In genomic region chr3:120741837-120742197, GRCh38 we compare ENCODE assay signal across 8 cellular contexts. TPM values are rescaled to one million over a fixed set of nuclear protein-coding genes. Genes with fewer than 3 reads are reported as not detected.
DNase-seq lines count a peak whose midpoint lies in the region; ATAC-seq and TF ChIP-seq lines count a peak whose summit lies in the region.

No MANE protein-coding gene starts in this region.

- 6 to 10% (median 10%) methylated on average over 10 of the region's 10 CpGs for WGBS in psoas muscle, 3 donors

- H3K9me3 Mint-ChIP-seq in activated CD4-positive, alpha-beta T cell treated with anti-CD3 and anti-CD28 coated beads for 36 hours (ENCODE audit: low read depth): peaks cover 3% of the 10 kb centered on the region

- CTCF ChIA-PET in activated CD4-positive, alpha-beta T cell treated with anti-CD3 and anti-CD28 coated beads for 36 hours (lab: Charles Lee): interaction anchor here (3.8 kb wide), 1 partner anchor 182 kb away, joined by 17 read pairs; no protein-coding TSS in a partner anchor

- peak overlapping the region; percentile 95 for H3K27ac Mint-ChIP-seq in activated CD4-positive, alpha-beta T cell treated with anti-CD3 and anti-CD28 coated beads for 36 hours

- H3K4me1 ChIP-seq in SJSA1 (replicated peaks) (peaks cover 7% of the 10 kb centered on the region), psoas muscle (peaks cover 12% of the 10 kb centered on the region)

- POLR2A ChIA-PET in activated CD4-positive, alpha-beta T cell treated with anti-CD3 and anti-CD28 coated beads for 36 hours (lab: Charles Lee): interaction anchor here (1.5 kb wide), 1 partner anchor 146 kb away, joined by 5 read pairs; the partner anchor contains the start of gene NDUFB4

- H3K9me3 ChIP-seq in SJSA1 (replicated peaks) (no peaks in the 10 kb centered on the region; the same call in 1 of the 2 replicates), psoas muscle (peaks cover 8% of the 10 kb centered on the region)

- H3K27me3 ChIP-seq in SJSA1 (replicated peaks): no peaks in the 10 kb centered on the region
- H3K27me3 ChIP-seq in psoas muscle (ENCODE audit: insufficient read depth in 3 of 3, low read length in 2 of 3): no peaks in the 10 kb centered on the region

- no peak for ATAC-seq in activated CD4-positive, alpha-beta T cell treated with anti-CD3 and anti-CD28 coated beads for 36 hours
- peak; percentile 26 for ATAC-seq in HG02885 (IDR thresholded peaks at IDR 0.05; ENCODE audit: poor library complexity, unreplicated experiment)
- peak in 1 of 4 donors; percentile 28 for ATAC-seq in psoas muscle
- ATAC-seq in HG02642 (IDR thresholded peaks at IDR 0.05; ENCODE audit: poor library complexity, unreplicated experiment): no peak

- no peaks in the 10 kb centered on the region for H3K27me3 Mint-ChIP-seq in activated CD4-positive, alpha-beta T cell treated with anti-CD3 and anti-CD28 coated beads for 36 hours

- peaks cover 34% of the 10 kb centered on the region for H3K36me3 Mint-ChIP-seq in activated CD4-positive, alpha-beta T cell treated with anti-CD3 and anti-CD28 coated beads for 36 hours (ENCODE audit: low read depth)

- H3K4me3 Mint-ChIP-seq in activated CD4-positive, alpha-beta T cell treated with anti-CD3 and anti-CD28 coated beads for 36 hours: peak overlapping the region; percentile 98

- H3K27ac ChIP-seq in SJSA1 (peak overlapping the region; percentile 98), psoas muscle (peak overlapping the region; percentile 95)

- peak overlapping the region; percentile 76 for H3K4me3 ChIP-seq in SJSA1
- peak overlapping the region; percentile 80 for H3K4me3 ChIP-seq in psoas muscle

- no peak for TF ChIP-seq CTCF in psoas muscle (IDR thresholded peaks at IDR 0.05)

- peaks cover 14% of the 10 kb centered on the region for H3K36me3 ChIP-seq in SJSA1
- H3K36me3 ChIP-seq in psoas muscle (ENCODE audit: insufficient read depth in 1 of 2, low read depth in 1 of 2): no peaks in the 10 kb centered on the region

- peaks cover 28% of the 10 kb centered on the region for H3K4me1 Mint-ChIP-seq in activated CD4-positive, alpha-beta T cell treated with anti-CD3 and anti-CD28 coated beads for 36 hours

- intact Hi-C loops in activated CD4-positive, alpha-beta T cell treated with anti-CD3 and anti-CD28 coated beads for 36 hours (cut with DNase I, micrococcal nuclease): loop anchor here (1.0 to 10.0 kb wide), 9 partner anchors 53 to 1641 kb away; partner anchors contain the start of genes COX17 (in 2 of the 2), NDUFB4 (in 2 of the 2), LRRC58 (in 1 of the 2) and MIX23 (in 1 of the 2)
- intact Hi-C loops in psoas muscle (cut with DNase I): loop anchor here (5.0 kb wide), 1 partner anchor 145 kb away; the partner anchor contains the start of gene NDUFB4 (in 2 of the 2)

- no peak for DNase-seq in activated CD4-positive, alpha-beta T cell treated with anti-CD3 and anti-CD28 coated beads for 36 hours
- no peak for DNase-seq in activated CD4-positive, alpha-beta T cell treated with anti-CD3 and anti-CD28 coated beads for 48 hours
- DNase-seq in SJSA1 (ENCODE audit: low read depth in 1 of 2, low spot score in 2 of 2) (no peak), fibroblast of peridontal ligament (ENCODE audit: extremely low read depth) (peak; percentile 52), psoas muscle (no peak), NCI-H526 treated with DMSO at 0.1 percent for 48 hours (lab: John Stamatoyannopoulos, UW) (no peak)

RNA-seq across cellular contexts. Expression of gene RABL3, which starts 0.5 kb away (rescaled TPM):
- 10 to 100 TPM; 35.5 to 37.8 TPM for total RNA-seq in activated CD4-positive, alpha-beta T cell treated with anti-CD3 and anti-CD28 coated beads for 36 hours
- 17.8 and 21.1 TPM in 2 replicates for total RNA-seq in SJSA1 (2014; rRNA removed; shearing (Covaris generic))
- 10 to 100 TPM; 21.0 to 34.0 (median 27.6) TPM for total RNA-seq in psoas muscle
- polyA plus RNA-seq in psoas muscle: 10 to 100 TPM; 10.3 to 23.0 (median 19.9) TPM

RNA-seq across cellular contexts. Expression of gene GTF2E1, which starts 0.7 kb away (rescaled TPM):
- 10 to 100 TPM; 26.1 to 27.0 TPM for total RNA-seq in activated CD4-positive, alpha-beta T cell treated with anti-CD3 and anti-CD28 coated beads for 36 hours
- total RNA-seq in SJSA1 (2014; rRNA removed; shearing (Covaris generic)): 15.6 and 17.0 TPM in 2 replicates
- 10 to 100 TPM; 11.3 to 16.1 (median 12.8) TPM for total RNA-seq in psoas muscle
- 10 to 100 TPM in 1 of 3 donors, 1 to 10 TPM in 2; 5.0 to 19.8 (median 7.9) TPM for polyA plus RNA-seq in psoas muscle

RNA-seq across cellular contexts. Expression of gene HGD, which starts 59.8 kb away (rescaled TPM):
- under 1 TPM; 0.16 to 0.58 TPM for total RNA-seq in activated CD4-positive, alpha-beta T cell treated with anti-CD3 and anti-CD28 coated beads for 36 hours
- not detected in 2 replicates for total RNA-seq in SJSA1 (2014; rRNA removed; shearing (Covaris generic))
- under 1 TPM in 2 of 4 donors, not detected in 2; 0.40 to 0.46 TPM for total RNA-seq in psoas muscle
- under 1 TPM; 0.09 to 0.46 (median 0.13) TPM for polyA plus RNA-seq in psoas muscle
